8 cellular contexts compared by ENCODE assay signal in genomic region chr9:113578877-113579269, GRCh38.
A peak's percentile ranks its signal among the peaks of the same experiment; 100 is the strongest.
DNase-seq lines count a peak whose midpoint lies in the region; ATAC-seq, FAIRE-seq and TF ChIP-seq lines count a peak whose summit lies in the region.

No MANE protein-coding gene starts in this region.

- H3K4me1 ChIP-seq in MM.1S (ENCODE audit: low read length) (peaks cover 58% of the 10 kb centered on the region), osteoblast (ENCODE audit: insufficient read depth, low read length) (peaks cover 59% of the 10 kb centered on the region), upper lobe of left lung (peaks cover 68 to 74% (median 71%) of the 10 kb centered on the region in 4 donors)

- POLR2A ChIA-PET in WTC11 (lab: Charles Lee), result interaction anchor here (1.0 kb wide), 1 partner anchor 7 kb away, joined by 3 read pairs; no protein-coding TSS in a partner anchor

- no peak for TF ChIP-seq EP300 in upper lobe of left lung (IDR thresholded peaks at IDR 0.05)

- TF ChIP-seq POLR2A in H54 (IDR thresholded peaks at IDR 0.05; ENCODE audit: low read depth, low read length), result no peak
- TF ChIP-seq POLR2A in upper lobe of left lung (IDR thresholded peaks at IDR 0.05), result no peak

- no peak overlapping the region; the same call in 1 of the 2 replicates for H3K4me3 ChIP-seq in MM.1S (ENCODE audit: low read length)
- H3K4me3 ChIP-seq in coronary artery, result no peak overlapping the region
- no peak overlapping the region for H3K4me3 ChIP-seq in osteoblast (ENCODE audit: insufficient read depth, low read length)
- no peak overlapping the region for H3K4me3 ChIP-seq in upper lobe of left lung

- 27 to 35% methylated on average over 2 to 5 of the region's 5 CpGs for WGBS in upper lobe of left lung, 2 donors

- DNase-seq in GM04504 (ENCODE audit: low read depth) (peak; percentile 89), H54 (ENCODE audit: insufficient read length, low spot score) (peak; percentile 96), MM.1S (peak; percentile 95), coronary artery (ENCODE audit: low spot score) (peak; percentile 87), osteoblast (ENCODE audit: insufficient read length, low spot score, missing footprints) (peak; percentile 99), upper lobe of left lung (peak in 1 of 2 donors; percentile 93), WTC11 (ENCODE audit: low spot score) (no peak)
- DNase-seq in activated CD4-positive, alpha-beta T cell treated with anti-CD3 and anti-CD28 coated beads for 4 hours, result peak; percentile 71 to 80

- H3K36me3 ChIP-seq in MM.1S (replicated peaks; ENCODE audit: insufficient read depth, low read length) (no peaks in the 10 kb centered on the region), osteoblast (ENCODE audit: insufficient read depth, low read length) (peaks cover 12% of the 10 kb centered on the region), upper lobe of left lung (peaks cover 3 to 10% (median 6%) of the 10 kb centered on the region in 4 donors)

- no peak overlapping the region for H3K4me3 Mint-ChIP-seq in WTC11

- H3K9me3 Mint-ChIP-seq in WTC11, result no peaks in the 10 kb centered on the region

- TF ChIP-seq CTCF in MM.1S (IDR thresholded peaks at IDR 0.05; ENCODE audit: low read length) (no peak), coronary artery (IDR thresholded peaks at IDR 0.05) (no peak), osteoblast (IDR thresholded peaks at IDR 0.05; ENCODE audit: extremely low read depth, low read depth, low read length) (no peak), upper lobe of left lung (IDR thresholded peaks at IDR 0.05) (no peak), WTC11 (IDR thresholded peaks at IDR 0.05) (no peak)

- no peaks in the 10 kb centered on the region for H3K27me3 Mint-ChIP-seq in WTC11 (ENCODE audit: low read depth)

- H3F3A ChIP-seq in MM.1S (ENCODE audit: insufficient read depth, low read length), result peaks cover 39% of the 10 kb centered on the region

- H3K4me1 Mint-ChIP-seq in WTC11, result peaks cover 24% of the 10 kb centered on the region

- peak overlapping the region; percentile 32; the same call in 1 of the 2 replicates for H3K9ac ChIP-seq in MM.1S (ENCODE audit: low read length)

- H3K9me2 ChIP-seq in MM.1S (replicated peaks; ENCODE audit: insufficient read depth, low read length), result no peaks in the 10 kb centered on the region

- H3K4me2 ChIP-seq in MM.1S (ENCODE audit: low read depth, low read length) (peak overlapping the region; percentile 69), osteoblast (ENCODE audit: insufficient read depth, low read length) (peak overlapping the region; percentile 54)

- H2AFZ ChIP-seq in MM.1S (ENCODE audit: low read length) (no peak overlapping the region), osteoblast (ENCODE audit: low read length) (peak overlapping the region; percentile 30)

- no peak overlapping the region for H3K27ac Mint-ChIP-seq in WTC11

- no peaks in the 10 kb centered on the region for H4K20me1 ChIP-seq in MM.1S (ENCODE audit: insufficient read depth, low read length)
- H4K20me1 ChIP-seq in osteoblast (ENCODE audit: insufficient read depth, low read length), result no peaks in the 10 kb centered on the region

- FAIRE-seq in H54 (lab: Jason Lieb, UNC), result peak; percentile 98

- H3K79me2 ChIP-seq in MM.1S (ENCODE audit: low read length) (peaks cover 35% of the 10 kb centered on the region; the same call in 1 of the 2 replicates), osteoblast (ENCODE audit: insufficient read depth, low read length) (peaks cover 37% of the 10 kb centered on the region)

- CTCF ChIA-PET in WTC11 (lab: Charles Lee), result interaction anchor here (0.7 to 3.0 kb wide), 12 partner anchors 7 to 133 kb away, joined by 3 to 27 read pairs (median 8); no protein-coding TSS in a partner anchor

- ATAC-seq in upper lobe of left lung (ENCODE audit: low FRiP score in 2 of 2) (peak; percentile 27 to 39), WTC11 (no peak)

- H3K9me3 ChIP-seq in MM.1S (replicated peaks; ENCODE audit: insufficient read depth, low read length) (no peaks in the 10 kb centered on the region), osteoblast (ENCODE audit: low read depth, low read length) (no peaks in the 10 kb centered on the region), upper lobe of left lung (no peaks in the 10 kb centered on the region)

- no peaks in the 10 kb centered on the region for H3K36me3 Mint-ChIP-seq in WTC11

- H3K27ac ChIP-seq in MM.1S (ENCODE audit: low read length) (peak overlapping the region; percentile 74; the same call in 1 of the 2 replicates), coronary artery (peak overlapping the region; percentile 90 to 95), osteoblast (ENCODE audit: low read depth, low read length) (peak overlapping the region; percentile 60), upper lobe of left lung (peak overlapping the region; percentile 89 to 91 (median 90))

- H3K27me3 ChIP-seq in MM.1S (replicated peaks; ENCODE audit: insufficient read depth, low read length), result no peaks in the 10 kb centered on the region
- H3K27me3 ChIP-seq in osteoblast (ENCODE audit: insufficient read depth, low read length), result no peaks in the 10 kb centered on the region
- H3K27me3 ChIP-seq in upper lobe of left lung, result no peaks in the 10 kb centered on the region

TF ChIP-seq in WTC11, 78 proteins besides CTCF, POLR2A, EP300 and RAD21:
- TF ChIP-seq ZNF138 (CRISPR knock-in tag; conservative IDR thresholded peaks at IDR 0.05) (no peak), GRHL2 (CRISPR knock-in tag; IDR thresholded peaks at IDR 0.05; ENCODE audit: insufficient replicate concordance, severe bottlenecking) (no peak), ZNF317 (CRISPR knock-in tag; IDR thresholded peaks at IDR 0.05; ENCODE audit: borderline replicate concordance, low read depth) (no peak)
